ENCODE assay signal across 2 cellular contexts in the genomic region with DNA sequence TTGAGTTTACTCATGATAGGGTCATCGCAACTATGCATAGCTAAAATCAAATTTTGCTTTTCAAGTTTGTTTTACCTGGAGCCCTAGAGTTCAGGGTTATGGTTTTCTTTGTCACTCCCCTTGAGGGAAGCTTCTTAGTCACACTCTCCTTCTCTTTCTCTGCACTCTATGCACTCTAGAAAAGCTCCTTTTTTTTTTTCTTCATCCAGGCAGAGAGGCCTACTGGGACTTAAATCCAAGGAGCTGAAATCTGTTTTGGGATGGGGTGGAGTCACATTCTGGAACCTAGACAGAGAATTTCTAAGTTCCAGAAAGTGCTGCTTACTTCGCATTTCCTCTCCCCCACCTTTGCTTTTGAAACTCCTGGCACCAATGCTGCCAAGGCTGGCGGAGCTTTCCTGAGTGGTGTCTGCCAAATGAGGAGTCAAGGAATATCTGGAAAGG.
TF ChIP-seq lines count a peak whose summit lies in the region.

No MANE protein-coding gene starts in this region.

TF ChIP-seq in WTC11, 78 proteins besides CTCF, POLR2A, EP300 and RAD21:
- TF ChIP-seq, protein P1, sequence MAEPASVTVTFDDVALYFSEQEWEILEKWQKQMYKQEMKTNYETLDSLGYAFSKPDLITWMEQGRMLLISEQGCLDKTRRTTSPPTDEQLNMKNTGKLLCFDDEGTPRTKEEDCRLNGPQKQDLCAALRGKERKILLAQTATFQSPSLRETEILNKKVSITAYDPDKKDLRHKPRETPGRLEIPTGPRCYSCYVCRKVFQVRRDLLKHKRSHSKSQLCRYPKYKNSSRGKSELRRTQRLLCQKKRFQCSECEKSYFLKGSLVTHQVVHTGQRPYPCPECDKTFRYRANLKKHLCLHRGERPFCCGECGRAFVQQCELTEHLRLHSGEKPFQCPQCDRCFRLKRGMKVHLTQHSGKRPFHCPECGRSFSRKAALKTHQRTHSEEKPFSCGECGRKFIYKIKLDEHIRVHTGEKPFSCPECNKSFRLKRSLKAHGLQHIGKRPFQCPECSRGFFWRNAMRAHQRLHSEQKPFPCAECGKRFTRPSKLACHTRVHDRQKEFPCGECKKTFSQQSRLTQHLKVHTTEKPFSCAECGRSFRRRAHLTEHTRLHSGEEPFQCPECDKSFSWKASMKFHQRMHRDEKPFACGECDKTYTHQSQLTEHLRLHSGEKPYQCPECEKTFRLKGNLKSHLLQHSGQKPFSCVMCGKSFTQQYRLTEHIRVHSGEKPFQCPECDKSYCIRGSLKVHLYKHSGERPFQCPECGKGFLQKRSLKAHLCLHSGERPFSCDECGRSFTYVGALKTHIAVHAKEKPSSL (CRISPR knock-in tag; conservative IDR thresholded peaks at IDR 0.05), result no peak
- TF ChIP-seq, protein P2, sequence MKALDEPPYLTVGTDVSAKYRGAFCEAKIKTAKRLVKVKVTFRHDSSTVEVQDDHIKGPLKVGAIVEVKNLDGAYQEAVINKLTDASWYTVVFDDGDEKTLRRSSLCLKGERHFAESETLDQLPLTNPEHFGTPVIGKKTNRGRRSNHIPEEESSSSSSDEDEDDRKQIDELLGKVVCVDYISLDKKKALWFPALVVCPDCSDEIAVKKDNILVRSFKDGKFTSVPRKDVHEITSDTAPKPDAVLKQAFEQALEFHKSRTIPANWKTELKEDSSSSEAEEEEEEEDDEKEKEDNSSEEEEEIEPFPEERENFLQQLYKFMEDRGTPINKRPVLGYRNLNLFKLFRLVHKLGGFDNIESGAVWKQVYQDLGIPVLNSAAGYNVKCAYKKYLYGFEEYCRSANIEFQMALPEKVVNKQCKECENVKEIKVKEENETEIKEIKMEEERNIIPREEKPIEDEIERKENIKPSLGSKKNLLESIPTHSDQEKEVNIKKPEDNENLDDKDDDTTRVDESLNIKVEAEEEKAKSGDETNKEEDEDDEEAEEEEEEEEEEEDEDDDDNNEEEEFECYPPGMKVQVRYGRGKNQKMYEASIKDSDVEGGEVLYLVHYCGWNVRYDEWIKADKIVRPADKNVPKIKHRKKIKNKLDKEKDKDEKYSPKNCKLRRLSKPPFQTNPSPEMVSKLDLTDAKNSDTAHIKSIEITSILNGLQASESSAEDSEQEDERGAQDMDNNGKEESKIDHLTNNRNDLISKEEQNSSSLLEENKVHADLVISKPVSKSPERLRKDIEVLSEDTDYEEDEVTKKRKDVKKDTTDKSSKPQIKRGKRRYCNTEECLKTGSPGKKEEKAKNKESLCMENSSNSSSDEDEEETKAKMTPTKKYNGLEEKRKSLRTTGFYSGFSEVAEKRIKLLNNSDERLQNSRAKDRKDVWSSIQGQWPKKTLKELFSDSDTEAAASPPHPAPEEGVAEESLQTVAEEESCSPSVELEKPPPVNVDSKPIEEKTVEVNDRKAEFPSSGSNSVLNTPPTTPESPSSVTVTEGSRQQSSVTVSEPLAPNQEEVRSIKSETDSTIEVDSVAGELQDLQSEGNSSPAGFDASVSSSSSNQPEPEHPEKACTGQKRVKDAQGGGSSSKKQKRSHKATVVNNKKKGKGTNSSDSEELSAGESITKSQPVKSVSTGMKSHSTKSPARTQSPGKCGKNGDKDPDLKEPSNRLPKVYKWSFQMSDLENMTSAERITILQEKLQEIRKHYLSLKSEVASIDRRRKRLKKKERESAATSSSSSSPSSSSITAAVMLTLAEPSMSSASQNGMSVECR (CRISPR knock-in tag; IDR thresholded peaks at IDR 0.05; ENCODE audit: borderline replicate concordance), result no peak
- no peak for TF ChIP-seq FOXJ3 (CRISPR knock-in tag; IDR thresholded peaks at IDR 0.05; ENCODE audit: borderline replicate concordance)
- no peak for TF ChIP-seq TP53 (CRISPR knock-in tag; IDR thresholded peaks at IDR 0.05)
- no peak for TF ChIP-seq ZNF671 (CRISPR knock-in tag; IDR thresholded peaks at IDR 0.05)
- TF ChIP-seq, protein P3, sequence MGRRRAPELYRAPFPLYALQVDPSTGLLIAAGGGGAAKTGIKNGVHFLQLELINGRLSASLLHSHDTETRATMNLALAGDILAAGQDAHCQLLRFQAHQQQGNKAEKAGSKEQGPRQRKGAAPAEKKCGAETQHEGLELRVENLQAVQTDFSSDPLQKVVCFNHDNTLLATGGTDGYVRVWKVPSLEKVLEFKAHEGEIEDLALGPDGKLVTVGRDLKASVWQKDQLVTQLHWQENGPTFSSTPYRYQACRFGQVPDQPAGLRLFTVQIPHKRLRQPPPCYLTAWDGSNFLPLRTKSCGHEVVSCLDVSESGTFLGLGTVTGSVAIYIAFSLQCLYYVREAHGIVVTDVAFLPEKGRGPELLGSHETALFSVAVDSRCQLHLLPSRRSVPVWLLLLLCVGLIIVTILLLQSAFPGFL (CRISPR knock-in tag; IDR thresholded peaks at IDR 0.05; ENCODE audit: borderline replicate concordance), result no peak
- TF ChIP-seq, protein P4, sequence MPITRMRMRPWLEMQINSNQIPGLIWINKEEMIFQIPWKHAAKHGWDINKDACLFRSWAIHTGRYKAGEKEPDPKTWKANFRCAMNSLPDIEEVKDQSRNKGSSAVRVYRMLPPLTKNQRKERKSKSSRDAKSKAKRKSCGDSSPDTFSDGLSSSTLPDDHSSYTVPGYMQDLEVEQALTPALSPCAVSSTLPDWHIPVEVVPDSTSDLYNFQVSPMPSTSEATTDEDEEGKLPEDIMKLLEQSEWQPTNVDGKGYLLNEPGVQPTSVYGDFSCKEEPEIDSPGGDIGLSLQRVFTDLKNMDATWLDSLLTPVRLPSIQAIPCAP (CRISPR knock-in tag; IDR thresholded peaks at IDR 0.05), result no peak
- no peak for TF ChIP-seq ZNF232 (CRISPR knock-in tag; IDR thresholded peaks at IDR 0.05)
- no peak for TF ChIP-seq PRRX2 (CRISPR knock-in tag; IDR thresholded peaks at IDR 0.05)

TF ChIP-seq in SK-N-SH, 30 proteins besides CTCF, POLR2A, EP300 and RAD21:
- TF ChIP-seq MEF2A (IDR thresholded peaks at IDR 0.05; ENCODE audit: borderline replicate concordance, low read depth) (no peak), ELF1 (IDR thresholded peaks at IDR 0.05) (no peak), GABPA (IDR thresholded peaks at IDR 0.05; ENCODE audit: low read depth) (no peak), FOXM1 (IDR thresholded peaks at IDR 0.05; ENCODE audit: low read depth) (no peak), TAF1 (IDR thresholded peaks at IDR 0.05; ENCODE audit: borderline replicate concordance, low read depth, low read length) (no peak), YY1 (IDR thresholded peaks at IDR 0.05; ENCODE audit: low read depth) (no peak), RFX5 (IDR thresholded peaks at IDR 0.05; ENCODE audit: low read length) (no peak), NFIC (IDR thresholded peaks at IDR 0.05; ENCODE audit: borderline replicate concordance) (no peak), CHD2 (IDR thresholded peaks at IDR 0.05; ENCODE audit: low read length, partially characterized antibody) (no peak), FOSL2 (IDR thresholded peaks at IDR 0.05; ENCODE audit: borderline replicate concordance, low read depth) (no peak), TEAD4 (IDR thresholded peaks at IDR 0.05; ENCODE audit: borderline replicate concordance, insufficient read depth) (no peak), SIN3A (IDR thresholded peaks at IDR 0.05; ENCODE audit: borderline replicate concordance, low read depth, low read length) (no peak), EZH2phosphoT487 (IDR thresholded peaks at IDR 0.05; ENCODE audit: borderline replicate concordance, low read depth) (no peak), JUND (IDR thresholded peaks at IDR 0.05) (no peak)
- TF ChIP-seq, protein P5, sequence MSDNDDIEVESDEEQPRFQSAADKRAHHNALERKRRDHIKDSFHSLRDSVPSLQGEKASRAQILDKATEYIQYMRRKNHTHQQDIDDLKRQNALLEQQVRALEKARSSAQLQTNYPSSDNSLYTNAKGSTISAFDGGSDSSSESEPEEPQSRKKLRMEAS (IDR thresholded peaks at IDR 0.05; ENCODE audit: low read depth), result no peak
- TF ChIP-seq, protein P6, sequence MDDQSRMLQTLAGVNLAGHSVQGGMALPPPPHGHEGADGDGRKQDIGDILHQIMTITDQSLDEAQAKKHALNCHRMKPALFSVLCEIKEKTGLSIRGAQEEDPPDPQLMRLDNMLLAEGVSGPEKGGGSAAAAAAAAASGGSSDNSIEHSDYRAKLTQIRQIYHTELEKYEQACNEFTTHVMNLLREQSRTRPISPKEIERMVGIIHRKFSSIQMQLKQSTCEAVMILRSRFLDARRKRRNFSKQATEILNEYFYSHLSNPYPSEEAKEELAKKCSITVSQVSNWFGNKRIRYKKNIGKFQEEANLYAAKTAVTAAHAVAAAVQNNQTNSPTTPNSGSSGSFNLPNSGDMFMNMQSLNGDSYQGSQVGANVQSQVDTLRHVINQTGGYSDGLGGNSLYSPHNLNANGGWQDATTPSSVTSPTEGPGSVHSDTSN (IDR thresholded peaks at IDR 0.05), result no peak
- TF ChIP-seq, protein P7, sequence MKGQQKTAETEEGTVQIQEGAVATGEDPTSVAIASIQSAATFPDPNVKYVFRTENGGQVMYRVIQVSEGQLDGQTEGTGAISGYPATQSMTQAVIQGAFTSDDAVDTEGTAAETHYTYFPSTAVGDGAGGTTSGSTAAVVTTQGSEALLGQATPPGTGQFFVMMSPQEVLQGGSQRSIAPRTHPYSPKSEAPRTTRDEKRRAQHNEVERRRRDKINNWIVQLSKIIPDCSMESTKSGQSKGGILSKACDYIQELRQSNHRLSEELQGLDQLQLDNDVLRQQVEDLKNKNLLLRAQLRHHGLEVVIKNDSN (IDR thresholded peaks at IDR 0.05; ENCODE audit: borderline replicate concordance, low read depth), result no peak
